Comparison of ENCODE assay signal across 1 cellular context in genomic region chr2:241149675-241149924, GRCh38.
TF ChIP-seq lines count a peak whose summit lies in the region.

No MANE protein-coding gene starts in this region.

TF ChIP-seq in HepG2, 621 proteins besides CTCF, POLR2A, EP300 and RAD21 (continues in another document):
- TF ChIP-seq ZSCAN29 (CRISPR knock-in tag; conservative IDR thresholded peaks at IDR 0.05): peak; percentile 2; the same call in 1 of the 2 replicates
- TF ChIP-seq MEIS1 (CRISPR knock-in tag; IDR thresholded peaks at IDR 0.05; ENCODE audit: borderline replicate concordance): 0 out of 2 replicates have a peak, but pooled peaks have one; percentile 11
- 0 out of 2 replicates have a peak, but pooled peaks have one; percentile 63 for TF ChIP-seq ZNF367 (CRISPR knock-in tag; IDR thresholded peaks at IDR 0.05; ENCODE audit: borderline replicate concordance)
- 0 out of 2 replicates have a peak, but pooled peaks have one; percentile 28 for TF ChIP-seq ZNF609 (CRISPR knock-in tag; IDR thresholded peaks at IDR 0.05; ENCODE audit: borderline replicate concordance)
- TF ChIP-seq ERF (CRISPR knock-in tag; IDR thresholded peaks at IDR 0.05): 0 out of 2 replicates have a peak, but pooled peaks have one; percentile 8
- TF ChIP-seq PHF8 (CRISPR knock-in tag; IDR thresholded peaks at IDR 0.05): peak; percentile 13; the same call in 1 of the 2 replicates
- 0 out of 2 replicates have a peak, but pooled peaks have one; percentile 3 for TF ChIP-seq ATAD3A (CRISPR knock-in tag; IDR thresholded peaks at IDR 0.05)
- TF ChIP-seq ZNF747 (CRISPR knock-in tag; IDR thresholded peaks at IDR 0.05; ENCODE audit: borderline replicate concordance): 0 out of 2 replicates have a peak, but pooled peaks have one; percentile 2
- TF ChIP-seq, protein P1, sequence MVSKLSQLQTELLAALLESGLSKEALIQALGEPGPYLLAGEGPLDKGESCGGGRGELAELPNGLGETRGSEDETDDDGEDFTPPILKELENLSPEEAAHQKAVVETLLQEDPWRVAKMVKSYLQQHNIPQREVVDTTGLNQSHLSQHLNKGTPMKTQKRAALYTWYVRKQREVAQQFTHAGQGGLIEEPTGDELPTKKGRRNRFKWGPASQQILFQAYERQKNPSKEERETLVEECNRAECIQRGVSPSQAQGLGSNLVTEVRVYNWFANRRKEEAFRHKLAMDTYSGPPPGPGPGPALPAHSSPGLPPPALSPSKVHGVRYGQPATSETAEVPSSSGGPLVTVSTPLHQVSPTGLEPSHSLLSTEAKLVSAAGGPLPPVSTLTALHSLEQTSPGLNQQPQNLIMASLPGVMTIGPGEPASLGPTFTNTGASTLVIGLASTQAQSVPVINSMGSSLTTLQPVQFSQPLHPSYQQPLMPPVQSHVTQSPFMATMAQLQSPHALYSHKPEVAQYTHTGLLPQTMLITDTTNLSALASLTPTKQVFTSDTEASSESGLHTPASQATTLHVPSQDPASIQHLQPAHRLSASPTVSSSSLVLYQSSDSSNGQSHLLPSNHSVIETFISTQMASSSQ (IDR thresholded peaks at IDR 0.05; ENCODE audit: low read depth): no peak
- TF ChIP-seq, protein P1 (CRISPR knock-in tag; IDR thresholded peaks at IDR 0.05; ENCODE audit: borderline replicate concordance): 0 out of 2 replicates have a peak, but pooled peaks have one; percentile 42
- no peak for TF ChIP-seq TCF12 (IDR thresholded peaks at IDR 0.05)
- TF ChIP-seq TCF12 (CRISPR knock-in tag; IDR thresholded peaks at IDR 0.05): peak; percentile 2; the same call in 1 of the 2 replicates
- TF ChIP-seq TBX2 (CRISPR knock-in tag; IDR thresholded peaks at IDR 0.05; ENCODE audit: borderline replicate concordance): peak; percentile 26; the same call in 1 of the 2 replicates
- peak; percentile 26; the same call in 1 of the 2 replicates for TF ChIP-seq ZNF761 (CRISPR knock-in tag; conservative IDR thresholded peaks at IDR 0.05)
- TF ChIP-seq ZNF501 (CRISPR knock-in tag; IDR thresholded peaks at IDR 0.05): 0 out of 2 replicates have a peak, but pooled peaks have one; percentile 38
- no peak for TF ChIP-seq NPAS2 (CRISPR knock-in tag; IDR thresholded peaks at IDR 0.05; ENCODE audit: borderline replicate concordance)
- TF ChIP-seq YEATS2 (CRISPR knock-in tag; IDR thresholded peaks at IDR 0.05; ENCODE audit: borderline replicate concordance): peak; percentile 5
- TF ChIP-seq, protein P2, sequence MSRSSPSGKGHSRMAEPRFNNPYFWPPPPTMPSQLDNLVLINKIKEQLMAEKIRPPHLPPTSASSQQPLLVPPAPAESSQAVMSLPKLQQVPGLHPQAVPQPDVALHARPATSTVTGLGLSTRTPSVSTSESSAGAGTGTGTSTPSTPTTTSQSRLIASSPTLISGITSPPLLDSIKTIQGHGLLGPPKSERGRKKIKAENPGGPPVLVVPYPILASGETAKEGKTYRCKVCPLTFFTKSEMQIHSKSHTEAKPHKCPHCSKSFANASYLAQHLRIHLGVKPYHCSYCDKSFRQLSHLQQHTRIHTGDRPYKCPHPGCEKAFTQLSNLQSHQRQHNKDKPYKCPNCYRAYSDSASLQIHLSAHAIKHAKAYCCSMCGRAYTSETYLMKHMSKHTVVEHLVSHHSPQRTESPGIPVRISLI (CRISPR knock-in tag; IDR thresholded peaks at IDR 0.05; ENCODE audit: borderline replicate concordance): 0 out of 2 replicates have a peak, but pooled peaks have one; percentile 22
- 0 out of 2 replicates have a peak, but pooled peaks have one; percentile 34 for TF ChIP-seq PHF21A (CRISPR knock-in tag; IDR thresholded peaks at IDR 0.05)
- peak; percentile 74; the same call in 1 of the 2 replicates for TF ChIP-seq ZNF598 (CRISPR knock-in tag; IDR thresholded peaks at IDR 0.05; ENCODE audit: borderline replicate concordance)
- TF ChIP-seq HNRNPUL1 (IDR thresholded peaks at IDR 0.05; ENCODE audit: low read depth, low read length): no peak
- 0 out of 2 replicates have a peak, but pooled peaks have one; percentile 10 for TF ChIP-seq ZNF235 (CRISPR knock-in tag; IDR thresholded peaks at IDR 0.05; ENCODE audit: borderline replicate concordance)
- peak; percentile 3; the same call in 1 of the 2 replicates for TF ChIP-seq NR0B2 (CRISPR knock-in tag; IDR thresholded peaks at IDR 0.05)
- 0 out of 2 replicates have a peak, but pooled peaks have one; percentile 70 for TF ChIP-seq ZNF350 (CRISPR knock-in tag; IDR thresholded peaks at IDR 0.05; ENCODE audit: borderline replicate concordance, low read depth)
- TF ChIP-seq ZNF230 (CRISPR knock-in tag; IDR thresholded peaks at IDR 0.05): 0 out of 2 replicates have a peak, but pooled peaks have one; percentile 25
- peak; percentile 2; the same call in 1 of the 2 replicates for TF ChIP-seq ELF4 (CRISPR knock-in tag; IDR thresholded peaks at IDR 0.05; ENCODE audit: borderline replicate concordance)
- TF ChIP-seq ZNF772 (CRISPR knock-in tag; IDR thresholded peaks at IDR 0.05): 0 out of 2 replicates have a peak, but pooled peaks have one; percentile 14
- TF ChIP-seq ESRRA (CRISPR knock-in tag; IDR thresholded peaks at IDR 0.05; ENCODE audit: low read depth): peak; percentile 21; the same call in 1 of the 2 replicates
- TF ChIP-seq, protein P3, sequence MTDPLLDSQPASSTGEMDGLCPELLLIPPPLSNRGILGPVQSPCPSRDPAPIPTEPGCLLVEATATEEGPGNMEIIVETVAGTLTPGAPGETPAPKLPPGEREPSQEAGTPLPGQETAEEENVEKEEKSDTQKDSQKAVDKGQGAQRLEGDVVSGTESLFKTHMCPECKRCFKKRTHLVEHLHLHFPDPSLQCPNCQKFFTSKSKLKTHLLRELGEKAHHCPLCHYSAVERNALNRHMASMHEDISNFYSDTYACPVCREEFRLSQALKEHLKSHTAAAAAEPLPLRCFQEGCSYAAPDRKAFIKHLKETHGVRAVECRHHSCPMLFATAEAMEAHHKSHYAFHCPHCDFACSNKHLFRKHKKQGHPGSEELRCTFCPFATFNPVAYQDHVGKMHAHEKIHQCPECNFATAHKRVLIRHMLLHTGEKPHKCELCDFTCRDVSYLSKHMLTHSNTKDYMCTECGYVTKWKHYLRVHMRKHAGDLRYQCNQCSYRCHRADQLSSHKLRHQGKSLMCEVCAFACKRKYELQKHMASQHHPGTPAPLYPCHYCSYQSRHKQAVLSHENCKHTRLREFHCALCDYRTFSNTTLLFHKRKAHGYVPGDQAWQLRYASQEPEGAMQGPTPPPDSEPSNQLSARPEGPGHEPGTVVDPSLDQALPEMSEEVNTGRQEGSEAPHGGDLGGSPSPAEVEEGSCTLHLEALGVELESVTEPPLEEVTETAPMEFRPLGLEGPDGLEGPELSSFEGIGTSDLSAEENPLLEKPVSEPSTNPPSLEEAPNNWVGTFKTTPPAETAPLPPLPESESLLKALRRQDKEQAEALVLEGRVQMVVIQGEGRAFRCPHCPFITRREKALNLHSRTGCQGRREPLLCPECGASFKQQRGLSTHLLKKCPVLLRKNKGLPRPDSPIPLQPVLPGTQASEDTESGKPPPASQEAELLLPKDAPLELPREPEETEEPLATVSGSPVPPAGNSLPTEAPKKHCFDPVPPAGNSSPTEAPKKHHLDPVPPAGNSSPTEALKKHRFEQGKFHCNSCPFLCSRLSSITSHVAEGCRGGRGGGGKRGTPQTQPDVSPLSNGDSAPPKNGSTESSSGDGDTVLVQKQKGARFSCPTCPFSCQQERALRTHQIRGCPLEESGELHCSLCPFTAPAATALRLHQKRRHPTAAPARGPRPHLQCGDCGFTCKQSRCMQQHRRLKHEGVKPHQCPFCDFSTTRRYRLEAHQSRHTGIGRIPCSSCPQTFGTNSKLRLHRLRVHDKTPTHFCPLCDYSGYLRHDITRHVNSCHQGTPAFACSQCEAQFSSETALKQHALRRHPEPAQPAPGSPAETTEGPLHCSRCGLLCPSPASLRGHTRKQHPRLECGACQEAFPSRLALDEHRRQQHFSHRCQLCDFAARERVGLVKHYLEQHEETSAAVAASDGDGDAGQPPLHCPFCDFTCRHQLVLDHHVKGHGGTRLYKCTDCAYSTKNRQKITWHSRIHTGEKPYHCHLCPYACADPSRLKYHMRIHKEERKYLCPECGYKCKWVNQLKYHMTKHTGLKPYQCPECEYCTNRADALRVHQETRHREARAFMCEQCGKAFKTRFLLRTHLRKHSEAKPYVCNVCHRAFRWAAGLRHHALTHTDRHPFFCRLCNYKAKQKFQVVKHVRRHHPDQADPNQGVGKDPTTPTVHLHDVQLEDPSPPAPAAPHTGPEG (CRISPR knock-in tag; IDR thresholded peaks at IDR 0.05): 0 out of 2 replicates have a peak, but pooled peaks have one; percentile 14
- TF ChIP-seq KAT7 (CRISPR knock-in tag; IDR thresholded peaks at IDR 0.05; ENCODE audit: borderline replicate concordance): peak; percentile 27; the same call in 1 of the 2 replicates
- TF ChIP-seq ZSCAN12 (CRISPR knock-in tag; IDR thresholded peaks at IDR 0.05): 0 out of 2 replicates have a peak, but pooled peaks have one; percentile 40
- TF ChIP-seq, protein P4, sequence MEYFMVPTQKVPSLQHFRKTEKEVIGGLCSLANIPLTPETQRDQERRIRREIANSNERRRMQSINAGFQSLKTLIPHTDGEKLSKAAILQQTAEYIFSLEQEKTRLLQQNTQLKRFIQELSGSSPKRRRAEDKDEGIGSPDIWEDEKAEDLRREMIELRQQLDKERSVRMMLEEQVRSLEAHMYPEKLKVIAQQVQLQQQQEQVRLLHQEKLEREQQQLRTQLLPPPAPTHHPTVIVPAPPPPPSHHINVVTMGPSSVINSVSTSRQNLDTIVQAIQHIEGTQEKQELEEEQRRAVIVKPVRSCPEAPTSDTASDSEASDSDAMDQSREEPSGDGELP (IDR thresholded peaks at IDR 0.05; ENCODE audit: borderline replicate concordance, low read depth): peak; percentile 17; the same call in 1 of the 2 replicates
- TF ChIP-seq ZNF704 (CRISPR knock-in tag; IDR thresholded peaks at IDR 0.05; ENCODE audit: borderline replicate concordance): peak; percentile 78; the same call in 1 of the 2 replicates
- TF ChIP-seq ZNF891 (CRISPR knock-in tag; IDR thresholded peaks at IDR 0.05): peak; percentile 75
- TF ChIP-seq CBX2 (IDR thresholded peaks at IDR 0.05; ENCODE audit: low read depth, low read length): no peak
- no peak for TF ChIP-seq CBX2 (CRISPR knock-in tag; IDR thresholded peaks at IDR 0.05; ENCODE audit: low read depth)
- TF ChIP-seq MAFF (IDR thresholded peaks at IDR 0.05; ENCODE audit: low read depth, low read length): no peak
- no peak for TF ChIP-seq TGIF2 (CRISPR knock-in tag; IDR thresholded peaks at IDR 0.05)
- no peak for TF ChIP-seq RFXANK (CRISPR knock-in tag; IDR thresholded peaks at IDR 0.05)
- TF ChIP-seq SP2 (CRISPR knock-in tag; IDR thresholded peaks at IDR 0.05): peak; percentile 53
- TF ChIP-seq ZNF788 (CRISPR knock-in tag; IDR thresholded peaks at IDR 0.05; ENCODE audit: borderline replicate concordance): peak; percentile 14; the same call in 1 of the 2 replicates
- TF ChIP-seq PRPF4 (IDR thresholded peaks at IDR 0.05; ENCODE audit: low read depth, low read length, poor library complexity, severe bottlenecking): no peak
- no peak for TF ChIP-seq ZNF343 (CRISPR knock-in tag; IDR thresholded peaks at IDR 0.05)
